Comparison of ENCODE assay signal across 1 cellular context in genomic region chr11:10809373-10810199, GRCh38.
TF ChIP-seq lines count a peak whose summit lies in the region.

No MANE protein-coding gene starts in this region.

TF ChIP-seq in HepG2, 621 proteins besides CTCF, POLR2A, EP300 and RAD21 (continued from another document):
- TF ChIP-seq HNF1A (IDR thresholded peaks at IDR 0.05; ENCODE audit: low read depth) (no peak), HNF1A (CRISPR knock-in tag; IDR thresholded peaks at IDR 0.05; ENCODE audit: borderline replicate concordance) (no peak), ZNF574 (CRISPR knock-in tag; IDR thresholded peaks at IDR 0.05) (no peak; the same call in 1 of the 2 replicates), ZFP62 (CRISPR knock-in tag; IDR thresholded peaks at IDR 0.05) (no peak), SMC3 (IDR thresholded peaks at IDR 0.05; ENCODE audit: low read length) (no peak), PAF1 (CRISPR knock-in tag; IDR thresholded peaks at IDR 0.05) (no peak), ZHX2 (IDR thresholded peaks at IDR 0.05; ENCODE audit: low read depth) (0 out of 2 replicates have a peak, but pooled peaks have one; percentile 3), ZHX2 (CRISPR knock-in tag; IDR thresholded peaks at IDR 0.05; ENCODE audit: borderline replicate concordance) (no peak; the same call in 1 of the 2 replicates), SALL1 (CRISPR knock-in tag; IDR thresholded peaks at IDR 0.05) (no peak), ZNF160 (CRISPR knock-in tag; IDR thresholded peaks at IDR 0.05) (no peak), ZNF274 (CRISPR knock-in tag; IDR thresholded peaks at IDR 0.05) (0 out of 2 replicates have a peak, but pooled peaks have one; percentile 13), MED13 (CRISPR knock-in tag; IDR thresholded peaks at IDR 0.05) (peak; percentile 11; the same call in 1 of the 2 replicates), SIX4 (CRISPR knock-in tag; IDR thresholded peaks at IDR 0.05) (0 out of 2 replicates have a peak, but pooled peaks have one; percentile 5)
